2 cellular contexts compared by ENCODE assay signal in genomic region chr2:65437392-65438135, GRCh38.
TF ChIP-seq lines count a peak whose summit lies in the region.

No MANE protein-coding gene starts in this region.

TF ChIP-seq in H1, 55 proteins besides CTCF, POLR2A, EP300 and RAD21 (continued from another document):
- TF ChIP-seq TCF12 (IDR thresholded peaks at IDR 0.05; ENCODE audit: low read depth, low read length), result peak; percentile 79; the same call in 1 of the 2 replicates
- TF ChIP-seq RXRA (IDR thresholded peaks at IDR 0.05; ENCODE audit: insufficient read depth, low read depth, low read length), result peak; percentile 79; the same call in 1 of the 2 replicates
- peak; percentile 71 for TF ChIP-seq SP1 (IDR thresholded peaks at IDR 0.05; ENCODE audit: low read depth, low read length)
- peak; percentile 62; the same call in 1 of the 2 replicates for TF ChIP-seq YY1 (IDR thresholded peaks at IDR 0.05; ENCODE audit: low read depth, low read length)
- TF ChIP-seq HDAC2 (IDR thresholded peaks at IDR 0.05; ENCODE audit: borderline replicate concordance in 1 of 2, low read depth in 2 of 2, low read length in 2 of 2), result peak in 1 of 2 experiments; percentile 80; a peak in 1 of 4 replicates
- TF ChIP-seq CEBPB (IDR thresholded peaks at IDR 0.05; ENCODE audit: low read depth, low read length), result peak; percentile 72
- TF ChIP-seq JUND (IDR thresholded peaks at IDR 0.05; ENCODE audit: low read length), result no peak
- peak; percentile 97 for TF ChIP-seq NANOG (IDR thresholded peaks at IDR 0.05; ENCODE audit: insufficient read depth, low read depth, low read length, poor library complexity, severe bottlenecking)
- TF ChIP-seq POU5F1 (IDR thresholded peaks at IDR 0.05; ENCODE audit: low read depth, low read length), result peak; percentile 80; the same call in 1 of the 2 replicates
- no peak for TF ChIP-seq SP4 (IDR thresholded peaks at IDR 0.05; ENCODE audit: low read length)
- TF ChIP-seq SIN3A (conservative IDR thresholded peaks at IDR 0.05 in 1 of 2, IDR thresholded peaks at IDR 0.05 in 1 of 2; ENCODE audit: low read depth in 1 of 2, low read length in 2 of 2), result peak; percentile 87 to 96

TF ChIP-seq in neural cell, 6 proteins besides CTCF, POLR2A, EP300 and RAD21 (continued from another document):
- TF ChIP-seq MXI1 (conservative IDR thresholded peaks at IDR 0.05; ENCODE audit: poor library complexity, severe bottlenecking), result no peak
- no peak for TF ChIP-seq REST (IDR thresholded peaks at IDR 0.05; ENCODE audit: borderline replicate concordance)
- no peak for TF ChIP-seq POLR2AphosphoS5 (IDR thresholded peaks at IDR 0.05)
